Comparison of ENCODE assay signal across 1 cellular context in the genomic region with DNA sequence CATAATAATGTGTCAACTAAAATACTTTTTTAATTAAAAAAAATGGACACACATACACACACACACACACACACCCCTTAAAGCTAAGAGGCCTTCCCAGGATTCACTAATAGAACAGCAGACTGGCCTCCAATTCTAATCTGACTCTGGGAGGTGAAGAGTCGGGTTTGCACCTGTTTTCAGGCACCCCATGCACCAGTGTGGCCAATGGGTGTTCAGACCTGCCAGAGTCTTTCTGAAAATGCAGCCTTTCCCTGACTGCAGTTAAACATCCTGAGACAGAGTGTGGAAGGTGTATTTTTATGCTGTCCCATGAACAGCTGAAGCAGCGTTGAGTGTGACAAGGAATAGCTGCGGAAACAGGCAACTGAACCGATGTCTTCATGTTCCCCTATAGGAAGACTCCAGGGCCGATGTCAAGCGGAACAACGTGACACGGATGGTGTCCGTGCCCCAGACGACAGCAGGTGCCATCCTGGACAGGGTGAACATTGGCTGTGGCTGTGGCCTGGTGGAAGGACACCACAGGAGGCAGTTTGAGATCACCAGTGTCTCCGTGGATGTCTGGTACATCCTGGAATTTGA.
TF ChIP-seq lines count a peak whose summit lies in the region.

No MANE protein-coding gene starts in this region.

TF ChIP-seq in H1, 55 proteins besides CTCF, POLR2A, EP300 and RAD21:
- TF ChIP-seq CREB1 (IDR thresholded peaks at IDR 0.05), result no peak
- no peak for TF ChIP-seq EZH2 (IDR thresholded peaks at IDR 0.05; ENCODE audit: low read depth, low read length, severe bottlenecking)
- TF ChIP-seq SRF (IDR thresholded peaks at IDR 0.05; ENCODE audit: low read depth, low read length), result no peak
- no peak for TF ChIP-seq RBBP5 (IDR thresholded peaks at IDR 0.05; ENCODE audit: borderline replicate concordance, low read depth, low read length)
- TF ChIP-seq SIRT6 (IDR thresholded peaks at IDR 0.05; ENCODE audit: low read length), result no peak
- no peak for TF ChIP-seq BACH1 (IDR thresholded peaks at IDR 0.05; ENCODE audit: low read length)
- TF ChIP-seq JUND (IDR thresholded peaks at IDR 0.05; ENCODE audit: low read length), result no peak
- TF ChIP-seq POLR2AphosphoS5 (IDR thresholded peaks at IDR 0.05; ENCODE audit: low read depth, low read length), result no peak
- TF ChIP-seq, protein P1, sequence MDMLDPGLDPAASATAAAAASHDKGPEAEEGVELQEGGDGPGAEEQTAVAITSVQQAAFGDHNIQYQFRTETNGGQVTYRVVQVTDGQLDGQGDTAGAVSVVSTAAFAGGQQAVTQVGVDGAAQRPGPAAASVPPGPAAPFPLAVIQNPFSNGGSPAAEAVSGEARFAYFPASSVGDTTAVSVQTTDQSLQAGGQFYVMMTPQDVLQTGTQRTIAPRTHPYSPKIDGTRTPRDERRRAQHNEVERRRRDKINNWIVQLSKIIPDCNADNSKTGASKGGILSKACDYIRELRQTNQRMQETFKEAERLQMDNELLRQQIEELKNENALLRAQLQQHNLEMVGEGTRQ (IDR thresholded peaks at IDR 0.05; ENCODE audit: low read length), result no peak
- no peak for TF ChIP-seq TAF1 (IDR thresholded peaks at IDR 0.05; ENCODE audit: low read depth, low read length)
- TF ChIP-seq HDAC2 (IDR thresholded peaks at IDR 0.05; ENCODE audit: borderline replicate concordance in 1 of 2, low read depth in 2 of 2, low read length in 2 of 2), result no peak
- no peak for TF ChIP-seq CBX8 (IDR thresholded peaks at IDR 0.05; ENCODE audit: borderline replicate concordance, low read depth, low read length)
